19 cellular contexts compared by ENCODE assay signal in genomic region chr3:71530903-71531535, GRCh38. TPM values are rescaled to one million over a fixed set of nuclear protein-coding genes. Genes with fewer than 3 reads are reported as not detected.
DNase-seq lines count a peak whose midpoint lies in the region; ATAC-seq and TF ChIP-seq lines count a peak whose summit lies in the region.
"Had no signal": no experiment of that assay in that cellular context is flagged by ENCODE, and none has a peak within 500 bp of the region (broad histone marks: within the 10 kb centered on the region; RNA-seq: fewer than 3 reads in every experiment).

No MANE protein-coding gene starts in this region.

- H3K4me1 ChIP-seq in OCI-LY7 (ENCODE audit: insufficient read depth, low read length, poor library complexity, severe bottlenecking) (peaks cover 16% of the 10 kb centered on the region), lower lobe of right lung (peaks cover 24% of the 10 kb centered on the region)
- no peaks in the 10 kb centered on the region for H3K4me1 ChIP-seq in CD8-positive, alpha-beta memory T cell (ENCODE audit: insufficient read depth, low read length)

- CTCF ChIA-PET in OCI-LY7 (lab: Charles Lee; ENCODE audit: unreplicated experiment) = no interaction called here
- CTCF ChIA-PET in CD8-positive, alpha-beta memory T cell (lab: Charles Lee) = no interaction called here

- H3K79me2 ChIP-seq in OCI-LY7 (ENCODE audit: insufficient read depth, low read depth, low read length) = peaks cover 7% of the 10 kb centered on the region; the same call in 1 of the 2 replicates

- H3K36me3 ChIP-seq in OCI-LY7 (ENCODE audit: insufficient read depth, low read length) = peaks cover 43% of the 10 kb centered on the region
- H3K36me3 ChIP-seq in CD8-positive, alpha-beta memory T cell (ENCODE audit: insufficient read depth, low read length) = no peaks in the 10 kb centered on the region
- no peaks in the 10 kb centered on the region for H3K36me3 ChIP-seq in lower lobe of right lung

- H3K4me1 Mint-ChIP-seq in stimulated activated naive B cell treated with anti-CD40 and anti-IgM and Interleukin-4, amounts not matched to agents 10 μg/mL and 1 μg/mL and 100 μg/mL, for 72 hours = peaks cover 32 to 88% of the 10 kb centered on the region in 2 donors
- H3K4me1 Mint-ChIP-seq in CD8-positive, alpha-beta memory T cell = peaks cover 4 to 17% (median 16%) of the 10 kb centered on the region in 3 donors

- no peaks in the 10 kb centered on the region for H3K27me3 ChIP-seq in CD8-positive, alpha-beta memory T cell (ENCODE audit: insufficient read depth, low read length, poor library complexity, severe bottlenecking)
- no peaks in the 10 kb centered on the region for H3K27me3 ChIP-seq in lower lobe of right lung (ENCODE audit: low read depth)
- H3K27me3 ChIP-seq: spleen had no signal

- intact Hi-C loops in OCI-LY7 (cut with micrococcal nuclease; ENCODE audit: unreplicated experiment) = no loop called here
- intact Hi-C loops in lower lobe of right lung (cut with DNase I) = no loop called here

- no peak for TF ChIP-seq CTCF in OCI-LY7 (conservative IDR thresholded peaks at IDR 0.05; ENCODE audit: low read length)
- TF ChIP-seq CTCF in lower lobe of right lung (IDR thresholded peaks at IDR 0.05) = no peak

- no peaks in the 10 kb centered on the region for H3K9me2 ChIP-seq in OCI-LY7 (ENCODE audit: insufficient read depth, low read length)

- H3K27ac Mint-ChIP-seq in stimulated activated naive B cell treated with anti-CD40 and anti-IgM and Interleukin-4, amounts not matched to agents 10 μg/mL and 1 μg/mL and 100 μg/mL, for 72 hours = peak overlapping the region; percentile 67
- no peak overlapping the region for H3K27ac Mint-ChIP-seq in CD8-positive, alpha-beta memory T cell
- H3K27ac Mint-ChIP-seq: CD4-positive, alpha-beta T cell had no signal

- peak overlapping the region; percentile 35 for H3K27ac ChIP-seq in OCI-LY7 (ENCODE audit: low read depth, low read length, poor library complexity, severe bottlenecking)
- H3K27ac ChIP-seq in CD8-positive, alpha-beta memory T cell (ENCODE audit: low read depth, low read length) = no peak overlapping the region
- no peak overlapping the region for H3K27ac ChIP-seq in lower lobe of right lung

- H3K4me2 ChIP-seq in OCI-LY7 (ENCODE audit: low read length) = peak overlapping the region; percentile 49

- no TSS peak for BruUV-seq in OCI-LY7 (replicated peaks; lab: Mats Ljungman, UMichigan)

- H3K4me3 Mint-ChIP-seq in stimulated activated naive B cell treated with anti-CD40 and anti-IgM and Interleukin-4, amounts not matched to agents 10 μg/mL and 1 μg/mL and 100 μg/mL, for 72 hours = peak overlapping the region in 1 of 2 donors; percentile 12
- no peak overlapping the region for H3K4me3 Mint-ChIP-seq in CD8-positive, alpha-beta memory T cell
- H3K4me3 Mint-ChIP-seq: CD4-positive, alpha-beta T cell had no signal

- H2AFZ ChIP-seq in OCI-LY7 (ENCODE audit: low read length) = no peak overlapping the region

- peaks cover 16 to 43% of the 10 kb centered on the region in 2 donors for H3K36me3 Mint-ChIP-seq in stimulated activated naive B cell treated with anti-CD40 and anti-IgM and Interleukin-4, amounts not matched to agents 10 μg/mL and 1 μg/mL and 100 μg/mL, for 72 hours
- peaks cover 0 to 8% (median 4%) of the 10 kb centered on the region in 3 donors for H3K36me3 Mint-ChIP-seq in CD8-positive, alpha-beta memory T cell

- no peak overlapping the region for H3K4me3 ChIP-seq in OCI-LY7 (ENCODE audit: low read depth, low read length, poor library complexity, severe bottlenecking)
- H3K4me3 ChIP-seq in CD8-positive, alpha-beta memory T cell (ENCODE audit: low read length) = no peak overlapping the region
- no peak overlapping the region for H3K4me3 ChIP-seq in lower lobe of right lung
- H3K4me3 ChIP-seq: spleen had no signal

- peak; percentile 6 for DNase-seq in NCI-H748 (lab: John Stamatoyannopoulos, UW; ENCODE audit: unreplicated experiment)
- DNase-seq in NCI-H748 treated with DMSO at 0.1 percent for 48 hours (lab: John Stamatoyannopoulos, UW) = no peak
- DNase-seq in OCI-LY7 (ENCODE audit: low spot score) = peak; percentile 26
- peak; percentile 74 for DNase-seq in iPS-NIHi7 (ENCODE audit: extremely low spot score)
- no peak for DNase-seq in stimulated activated naive B cell treated with anti-CD40 and anti-IgM and Interleukin-4, amounts not matched to agents 10 μg/mL and 1 μg/mL and 100 μg/mL, for 72 hours
- no peak for DNase-seq in CD8-positive, alpha-beta memory T cell
- no peak for DNase-seq in NCI-H146 treated with DMSO at 0.1 percent for 48 hours (lab: John Stamatoyannopoulos, UW; ENCODE audit: unreplicated experiment)
- DNase-seq in lower lobe of right lung = no peak
- DNase-seq: activated CD4-positive, CD25-positive, alpha-beta regulatory T cell treated with anti-CD3 and anti-CD28 coated beads, Interleukin-2, amount 50 U/mL, for 72 hours; activated effector memory CD4-positive, alpha-beta T cell treated with Interleukin-2 at 50 U/mL for 16 hours; amygdala; CD4-positive, alpha-beta T cell; cortex of kidney; DMS79 treated with DMSO at 0.1 percent for 48 hours; posterior cingulate gyrus; spleen; stimulated activated naive CD4-positive, alpha-beta T cell; T-helper 2 cell had no signal

- H3K27me3 Mint-ChIP-seq in stimulated activated naive B cell treated with anti-CD40 and anti-IgM and Interleukin-4, amounts not matched to agents 10 μg/mL and 1 μg/mL and 100 μg/mL, for 72 hours = no peaks in the 10 kb centered on the region
- H3K27me3 Mint-ChIP-seq in CD8-positive, alpha-beta memory T cell = peaks cover 0 to 1% of the 10 kb centered on the region in 2 donors
- H3K27me3 Mint-ChIP-seq: CD4-positive, alpha-beta T cell had no signal

- ATAC-seq in stimulated activated naive B cell treated with anti-CD40 and anti-IgM and Interleukin-4, amounts not matched to agents 10 μg/mL and 1 μg/mL and 100 μg/mL, for 72 hours (replicated peaks) = peak; percentile 59 to 62
- no peak for ATAC-seq in lower lobe of right lung
- ATAC-seq: HepG2 had no signal

- H3K9me3 Mint-ChIP-seq in stimulated activated naive B cell treated with anti-CD40 and anti-IgM and Interleukin-4, amounts not matched to agents 10 μg/mL and 1 μg/mL and 100 μg/mL, for 72 hours = no peaks in the 10 kb centered on the region
- H3K9me3 Mint-ChIP-seq in CD8-positive, alpha-beta memory T cell = no peaks in the 10 kb centered on the region
- H3K9me3 Mint-ChIP-seq: CD4-positive, alpha-beta T cell had no signal

- H3K9me3 ChIP-seq in OCI-LY7 (ENCODE audit: low read length) = no peaks in the 10 kb centered on the region
- H3K9me3 ChIP-seq in CD8-positive, alpha-beta memory T cell (ENCODE audit: low read length) = no peaks in the 10 kb centered on the region
- no peaks in the 10 kb centered on the region for H3K9me3 ChIP-seq in lower lobe of right lung
- H3K9me3 ChIP-seq: spleen had no signal

- H4K20me1 ChIP-seq in OCI-LY7 (ENCODE audit: insufficient read depth, low read length) = no peaks in the 10 kb centered on the region

- POLR2A ChIA-PET in OCI-LY7 (lab: Charles Lee) = interaction anchor here (0.6 kb wide), 2 partner anchors 34 to 259 kb away, joined by 3 read pairs; no protein-coding TSS in a partner anchor
- POLR2A ChIA-PET in CD8-positive, alpha-beta memory T cell (lab: Charles Lee) = no interaction called here

RNA-seq across cellular contexts. Expression of gene FOXP1, which starts 52.5 kb away (rescaled TPM):
- 67.2 and 87.3 TPM in 2 replicates for total RNA-seq in OCI-LY7 (2014; rRNA removed; shearing (Covaris generic))
- total RNA-seq in OCI-LY7 (2022) (151 and 168 TPM in 2 replicates), lower lobe of right lung (138 TPM)
- 100 to 1,000 TPM; 142 to 147 TPM for total RNA-seq in CD8-positive, alpha-beta memory T cell
- polyA plus RNA-seq in CD8-positive, alpha-beta memory T cell = 185 TPM

Comparison
In these comparisons a context has a peak if more than half of its experiments do, and no peak if none do; other contexts are left out.
1. DNase-seq: peak in NCI-H748 (single experiment), OCI-LY7 (single experiment) and iPS-NIHi7 (single experiment); none in NCI-H748 treated with DMSO at 0.1 percent for 48 hours (single experiment), stimulated activated naive B cell treated with anti-CD40 and anti-IgM and Interleukin-4, amounts not matched to agents 10 μg/mL and 1 μg/mL and 100 μg/mL, for 72 hours (single experiment), CD8-positive, alpha-beta memory T cell (0 of 5), NCI-H146 treated with DMSO at 0.1 percent for 48 hours (single experiment) and lower lobe of right lung (single experiment).
2. ATAC-seq: peak in stimulated activated naive B cell treated with anti-CD40 and anti-IgM and Interleukin-4, amounts not matched to agents 10 μg/mL and 1 μg/mL and 100 μg/mL, for 72 hours (2 of 2); none in lower lobe of right lung (0 of 2).